16 cellular contexts compared by ENCODE assay signal in the genomic region with DNA sequence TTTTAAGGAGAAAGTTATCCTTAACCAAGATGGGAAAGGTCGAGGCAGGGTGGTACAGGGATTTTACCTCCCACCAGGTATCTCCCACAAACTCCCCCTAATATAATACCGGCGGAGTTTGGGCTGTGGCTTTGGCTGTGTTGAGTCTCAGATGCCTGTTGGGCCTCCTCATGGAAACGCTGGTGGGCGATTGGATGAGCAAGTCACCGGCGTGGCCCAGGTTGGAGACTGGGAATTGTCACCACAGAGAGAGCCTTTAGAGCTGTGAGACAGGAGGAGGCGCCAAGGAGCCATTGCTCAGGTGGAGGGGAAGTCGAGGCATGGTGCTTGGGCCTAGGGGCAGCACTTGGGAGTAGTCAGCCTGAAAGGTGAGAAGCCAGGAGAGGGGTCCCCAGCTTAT. TPM values are rescaled to one million over a fixed set of nuclear protein-coding genes. Genes with fewer than 3 reads are reported as not detected.
DNase-seq lines count a peak whose midpoint lies in the region; ATAC-seq and TF ChIP-seq lines count a peak whose summit lies in the region.
"Had no signal": no experiment of that assay in that cellular context is flagged by ENCODE, and none has a peak within 500 bp of the region (broad histone marks: within the 10 kb centered on the region; RNA-seq: fewer than 3 reads in every experiment).

No MANE protein-coding gene starts in this region.

- CTCF ChIA-PET in MCF 10A (lab: Yijun Ruan, JAX), result interaction anchor here (0.7 kb wide), 1 partner anchor 43 kb away, joined by 3 read pairs; no protein-coding TSS in a partner anchor
- CTCF ChIA-PET in mammary epithelial cell (lab: Charles Lee; ENCODE audit: low non-redundant PET), result interaction anchor here (0.6 kb wide), 1 partner anchor 234 kb away, joined by 3 read pairs; no protein-coding TSS in a partner anchor

- H3K27me3 Mint-ChIP-seq in MCF 10A (ENCODE audit: insufficient read depth, unreplicated experiment) (no peaks in the 10 kb centered on the region), progenitor cell of endocrine pancreas (no peaks in the 10 kb centered on the region)
- no peaks in the 10 kb centered on the region for H3K27me3 Mint-ChIP-seq in dendritic cell treated with granulocyte-macrophage colony-stimulating factor and Interleukin-4, amounts not matched to agents 40 ng/mL and 50 ng/mL, for 4 days

- no peaks in the 10 kb centered on the region for H4K20me1 ChIP-seq in mammary epithelial cell (ENCODE audit: insufficient read depth, low read length)

- H3K27ac ChIP-seq in mammary epithelial cell (ENCODE audit: insufficient read depth, low read depth, low read length), result no peak overlapping the region

- H3K4me1 Mint-ChIP-seq in MCF 10A (ENCODE audit: insufficient read depth, unreplicated experiment) (peaks cover 28% of the 10 kb centered on the region), progenitor cell of endocrine pancreas (ENCODE audit: low read depth) (peaks cover 15% of the 10 kb centered on the region)
- H3K4me1 Mint-ChIP-seq in dendritic cell treated with granulocyte-macrophage colony-stimulating factor and Interleukin-4, amounts not matched to agents 40 ng/mL and 50 ng/mL, for 4 days (ENCODE audit: low read depth), result peaks cover 47% of the 10 kb centered on the region

- in situ Hi-C loops in mammary epithelial cell (cut with MboI; ENCODE audit: low sequenced_read_pairs in 2 of 2), result no loop called here

- peaks cover 20% of the 10 kb centered on the region for H3K4me1 ChIP-seq in mammary epithelial cell (ENCODE audit: insufficient read depth, low read length)

- no peak for ATAC-seq in left ventricle myocardium superior
- ATAC-seq: GM23338 had no signal

- dilution Hi-C loops in mammary epithelial cell (cut with HindIII; ENCODE audit: low sequenced_read_pairs), result no loop called here

- H3K36me3 Mint-ChIP-seq in MCF 10A (ENCODE audit: insufficient read depth, unreplicated experiment) (peaks cover 76% of the 10 kb centered on the region), progenitor cell of endocrine pancreas (ENCODE audit: insufficient read depth) (peaks cover 64% of the 10 kb centered on the region)
- H3K36me3 Mint-ChIP-seq in dendritic cell treated with granulocyte-macrophage colony-stimulating factor and Interleukin-4, amounts not matched to agents 40 ng/mL and 50 ng/mL, for 4 days (ENCODE audit: low read depth), result peaks cover 68% of the 10 kb centered on the region

- no peaks in the 10 kb centered on the region for H3K27me3 ChIP-seq in mammary epithelial cell (ENCODE audit: insufficient read depth, low read length)
- H3K27me3 ChIP-seq: MG63 had no signal

- H3K79me2 ChIP-seq in mammary epithelial cell (ENCODE audit: insufficient read depth, low read length), result peaks cover 53% of the 10 kb centered on the region

- TF ChIP-seq CTCF in MCF 10A (IDR thresholded peaks at IDR 0.05; ENCODE audit: unreplicated experiment) (no peak), mammary epithelial cell (conservative IDR thresholded peaks at IDR 0.05 in 1 of 2, IDR thresholded peaks at IDR 0.05 in 1 of 2; ENCODE audit: extremely low read depth in 1 of 2, insufficient read depth in 1 of 2, low read depth in 1 of 2, low read length in 2 of 2) (no peak), progenitor cell of endocrine pancreas (IDR thresholded peaks at IDR 0.05; ENCODE audit: unreplicated experiment) (no peak)

- H3K4me3 Mint-ChIP-seq in MCF 10A (ENCODE audit: unreplicated experiment) (peak overlapping the region; percentile 25), progenitor cell of endocrine pancreas (ENCODE audit: low read depth) (peak overlapping the region; percentile 12)
- no peak overlapping the region for H3K4me3 Mint-ChIP-seq in dendritic cell treated with granulocyte-macrophage colony-stimulating factor and Interleukin-4, amounts not matched to agents 40 ng/mL and 50 ng/mL, for 4 days
- H3K4me3 Mint-ChIP-seq: GM23338 had no signal

- WGBS in mammary epithelial cell (ENCODE audit: low coverage, missing lambda C conversion rate), result 97% methylated on average over 9 of the region's 9 CpGs

- no peak overlapping the region for H3K4me2 ChIP-seq in mammary epithelial cell (ENCODE audit: insufficient read depth, low read depth, low read length)
- H3K4me2 ChIP-seq: GM23338 had no signal

- no peak overlapping the region for H3K4me3 ChIP-seq in mammary epithelial cell (replicated peaks in 1 of 3; ENCODE audit: insufficient read depth in 1 of 3, low read depth in 2 of 3, low read length in 3 of 3)
- H3K4me3 ChIP-seq: GM23338, MG63 had no signal

- H3K9me3 Mint-ChIP-seq in MCF 10A (ENCODE audit: unreplicated experiment) (peaks cover 22% of the 10 kb centered on the region), progenitor cell of endocrine pancreas (ENCODE audit: low read depth) (peaks cover 37% of the 10 kb centered on the region)
- peaks cover 13% of the 10 kb centered on the region for H3K9me3 Mint-ChIP-seq in dendritic cell treated with granulocyte-macrophage colony-stimulating factor and Interleukin-4, amounts not matched to agents 40 ng/mL and 50 ng/mL, for 4 days

- POLR2A ChIA-PET in MCF 10A (lab: Yijun Ruan, JAX), result interaction anchor here (0.7 kb wide), 1 partner anchor 1554 kb away, joined by 3 read pairs; no protein-coding TSS in a partner anchor

- DNase-seq in MCF 10A (ENCODE audit: unreplicated experiment), result no peak
- no peak for DNase-seq in mammary epithelial cell
- no peak for DNase-seq in progenitor cell of endocrine pancreas (ENCODE audit: low spot score, unreplicated experiment)
- DNase-seq in NK-92 treated with Interleukin-12 subunit alpha and Interleukin-12 subunit beta, amount 100 ng/mL, for 24 hours (lab: John Stamatoyannopoulos, UW), result no peak
- DNase-seq in left ventricle myocardium superior, result no peak
- DNase-seq in NCI-H446 (lab: John Stamatoyannopoulos, UW), result no peak
- DNase-seq: CD8-positive, alpha-beta memory T cell; DMS 273 treated with DMSO at 0.1 percent for 48 hours; KG1; MG63; NCI-H1105; NCI-H187; NCI-H2171; NCI-H774 had no signal

- BruUV-seq in MCF 10A (replicated peaks; lab: Mats Ljungman, UMichigan), result no TSS peak
- no TSS peak for BruUV-seq in mammary epithelial cell (replicated peaks; lab: Mats Ljungman, UMichigan)

- no peak overlapping the region for H3K9ac ChIP-seq in mammary epithelial cell (ENCODE audit: insufficient read depth, low read length)

- intact Hi-C loops in MCF 10A (cut with micrococcal nuclease) (no loop called here), mammary epithelial cell (cut with micrococcal nuclease) (no loop called here), left ventricle myocardium superior (cut with micrococcal nuclease) (no loop called here)
- intact Hi-C loops in dendritic cell treated with granulocyte-macrophage colony-stimulating factor and Interleukin-4, amounts not matched to agents 40 ng/mL and 50 ng/mL, for 4 days (cut with micrococcal nuclease), result no loop called here

- H3K27ac Mint-ChIP-seq in MCF 10A (ENCODE audit: low read depth, unreplicated experiment), result no peak overlapping the region
- H3K27ac Mint-ChIP-seq in dendritic cell treated with granulocyte-macrophage colony-stimulating factor and Interleukin-4, amounts not matched to agents 40 ng/mL and 50 ng/mL, for 4 days, result peak overlapping the region; percentile 11
- no peak overlapping the region for H3K27ac Mint-ChIP-seq in progenitor cell of endocrine pancreas
- H3K27ac Mint-ChIP-seq: GM23338 had no signal

- peaks cover 12% of the 10 kb centered on the region for H3K36me3 ChIP-seq in mammary epithelial cell (ENCODE audit: insufficient read depth, low read length)

- H3K9me3 ChIP-seq in mammary epithelial cell (replicated peaks; ENCODE audit: insufficient read depth, low read length), result peaks cover 17% of the 10 kb centered on the region

- H2AFZ ChIP-seq in mammary epithelial cell (ENCODE audit: low read depth, low read length), result no peak overlapping the region
- H2AFZ ChIP-seq: GM23338 had no signal

RNA-seq across cellular contexts. Expression of a gene that starts 3.4 kb away (rescaled TPM):
- 31.0 and 39.5 TPM in 2 replicates for total RNA-seq in MCF 10A (2022)
- 10 to 100 TPM; 23.5 to 25.5 TPM for total RNA-seq in mammary epithelial cell
- polyA plus RNA-seq in mammary epithelial cell, result 6.0 TPM
- 25.7 TPM for polyA minus RNA-seq in mammary epithelial cell
- 80.6 and 82.2 TPM in 2 replicates for total RNA-seq in progenitor cell of endocrine pancreas
- 20.4 TPM for total RNA-seq in left ventricle myocardium superior

RNA-seq across cellular contexts. Expression of a gene that starts 50.4 kb away (rescaled TPM):
- total RNA-seq in MCF 10A (2022), result 32.5 and 34.7 TPM in 2 replicates
- 10 to 100 TPM; 39.2 to 43.4 TPM for total RNA-seq in mammary epithelial cell
- polyA plus RNA-seq in mammary epithelial cell, result 48.8 TPM
- 47.1 TPM for polyA minus RNA-seq in mammary epithelial cell
- total RNA-seq in progenitor cell of endocrine pancreas, result 31.4 and 34.2 TPM in 2 replicates
- 116 TPM for total RNA-seq in left ventricle myocardium superior
